Comparison of ENCODE assay signal across 10 cellular contexts in the genomic region with DNA sequence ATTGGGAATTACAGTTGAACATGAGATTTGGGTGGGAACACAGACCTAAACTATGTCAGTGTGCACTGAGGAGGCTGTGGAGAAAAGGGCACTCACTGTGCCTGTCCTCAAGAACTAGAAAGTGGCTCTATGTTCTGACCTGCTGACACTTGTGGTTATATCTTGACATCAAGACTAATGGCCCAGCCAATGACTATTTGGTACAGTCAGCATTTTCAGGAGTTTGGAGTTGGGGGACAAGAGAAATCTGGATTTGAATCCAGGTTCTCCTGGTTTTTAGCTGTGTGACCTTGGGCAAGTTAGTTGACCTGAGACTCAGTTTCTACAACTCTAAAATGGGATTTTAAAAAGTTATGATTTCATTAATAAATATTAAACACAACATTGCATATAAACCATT.
"Had no signal": no experiment of that assay in that cellular context is flagged by ENCODE, and none has a peak within 500 bp of the region (broad histone marks: within the 10 kb centered on the region; RNA-seq: fewer than 3 reads in every experiment).

No MANE protein-coding gene starts in this region.

- H3K9ac ChIP-seq: GM23248, KMS-11 had no signal

- H3K4me1 ChIP-seq: HAP-1 had no signal

- FAIRE-seq: HTR-8/SVneo had no signal

- H3K4me2 ChIP-seq: KMS-11 had no signal

- H2AFZ ChIP-seq: GM23248 had no signal

- ATAC-seq: HCT116 had no signal

- H3K9me3 ChIP-seq: HAP-1 had no signal

- H3K27ac ChIP-seq: GM23248, KMS-11 had no signal

- DNase-seq: GM23248, GOT3, H7, HFFc6, Karpas-422, KBM-7 had no signal

- H3K4me3 ChIP-seq: GM23248, HAP-1 had no signal

- H3K36me3 ChIP-seq: HAP-1 had no signal
